9 cellular contexts compared by ENCODE assay signal in genomic region chr1:55000110-55000815, GRCh38. TPM values are rescaled to one million over a fixed set of nuclear protein-coding genes. Genes with fewer than 3 reads are reported as not detected.
"Had no signal": no experiment of that assay in that cellular context is flagged by ENCODE, and none has a peak within 500 bp of the region (broad histone marks: within the 10 kb centered on the region; RNA-seq: fewer than 3 reads in every experiment).

No MANE protein-coding gene starts in this region.

- H3K36me3 ChIP-seq: HAP-1 had no signal

- H3K9me3 ChIP-seq: HAP-1 had no signal

- FAIRE-seq: H54, HTR-8/SVneo, K562 had no signal

- DNase-seq: GOT3, HFFc6, IMR-90, KG1 had no signal

- ATAC-seq: HCT116, K562 had no signal

- H3K4me3 ChIP-seq: HAP-1, K562 had no signal

RNA-seq across cellular contexts. Expression of gene BSND, which starts 1.5 kb away (rescaled TPM):
- total RNA-seq: HFFc6, IMR-90, K562 had no signal
- polyA plus RNA-seq: IMR-90, K562 had no signal

RNA-seq across cellular contexts. Expression of gene TMEM61, which starts 19.8 kb away (rescaled TPM):
- total RNA-seq: HFFc6, IMR-90, K562 had no signal
- polyA plus RNA-seq: IMR-90, K562 had no signal
